ENCODE assay signal across 8 cellular contexts in the genomic region with DNA sequence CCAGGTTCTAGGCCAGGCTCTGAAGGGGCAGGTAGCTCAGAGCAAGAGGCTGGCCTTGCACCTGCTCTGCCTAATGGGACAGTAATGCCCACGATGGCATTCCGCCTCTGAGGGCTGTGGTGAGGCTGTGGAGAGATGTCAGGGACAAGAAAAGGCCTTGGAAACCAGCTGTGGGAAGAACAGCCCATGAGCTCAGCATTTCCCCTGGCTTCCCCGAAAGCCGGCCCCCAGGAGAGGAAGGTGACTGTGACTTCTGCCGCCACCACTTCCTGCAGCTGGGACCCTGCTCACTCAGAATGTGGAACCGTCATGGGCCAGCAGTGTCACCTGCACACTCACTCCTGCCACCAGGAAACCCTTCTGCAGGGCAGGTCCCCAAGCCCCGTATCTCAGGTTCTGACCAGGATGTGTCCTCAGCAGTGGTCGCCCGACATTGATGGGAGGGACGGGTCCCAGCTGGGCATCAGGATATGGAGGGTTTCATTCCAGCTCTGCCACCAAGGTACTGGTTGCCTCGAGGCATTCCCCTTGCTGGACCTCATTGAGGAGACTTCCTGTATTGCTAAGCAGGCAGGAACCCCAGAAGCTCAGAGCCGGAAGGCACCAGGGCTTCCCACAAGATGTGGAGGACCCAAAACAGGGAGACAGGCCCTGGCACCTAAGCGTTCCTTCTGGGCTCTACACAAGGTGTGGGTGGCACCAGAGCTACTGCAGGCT. TPM values are rescaled to one million over a fixed set of nuclear protein-coding genes. Genes with fewer than 3 reads are reported as not detected.
DNase-seq lines count a peak whose midpoint lies in the region; ATAC-seq and TF ChIP-seq lines count a peak whose summit lies in the region.

No MANE protein-coding gene starts in this region.

- peak in 1 of 2 donors; percentile 16 for DNase-seq in heart right ventricle
- no peak for DNase-seq in left ventricle myocardium inferior
- DNase-seq in RWPE2 (ENCODE audit: low spot score) = no peak
- DNase-seq in stimulated activated CD4-positive, alpha-beta T cell treated with anti-CD3 and anti-CD28 coated beads, Interleukin-4, amount 100 ng/mL, for 48 hours (ENCODE audit: low read depth in 2 of 2) = peak; percentile 75 to 83
- no peak for DNase-seq in NCI-H2196 treated with DMSO at 0.1 percent for 48 hours (lab: John Stamatoyannopoulos, UW; ENCODE audit: unreplicated experiment)
- DNase-seq in H4 (ENCODE audit: low spot score) = no peak
- DNase-seq in NCI-H2029 treated with DMSO at 0.1 percent for 48 hours (lab: John Stamatoyannopoulos, UW) = no peak

- peaks cover 3% of the 10 kb centered on the region for H3K36me3 Mint-ChIP-seq in activated naive CD8-positive, alpha-beta T cell

- peak overlapping the region in 1 of 10 donors; percentile 74 for H3K27ac ChIP-seq in heart right ventricle
- no peak overlapping the region for H3K27ac ChIP-seq in left ventricle myocardium inferior (replicated peaks)
- H3K27ac ChIP-seq in RWPE2 (ENCODE audit: poor library complexity, severe bottlenecking) = peak overlapping the region; percentile 95

- H3K4me3 ChIP-seq in heart right ventricle (no peak overlapping the region), left ventricle myocardium inferior (no peak overlapping the region), RWPE2 (ENCODE audit: severe bottlenecking) (no peak overlapping the region)

- H3K36me3 ChIP-seq in heart right ventricle (no peaks in the 10 kb centered on the region), left ventricle myocardium inferior (no peaks in the 10 kb centered on the region), RWPE2 (ENCODE audit: low read depth) (no peaks in the 10 kb centered on the region)

- peak in 5 of 8 donors; percentile 12 to 52 (median 43) for ATAC-seq in heart right ventricle
- no peak for ATAC-seq in RWPE2 (ENCODE audit: low read depth)

- peak overlapping the region; percentile 85 for H3K27ac Mint-ChIP-seq in activated naive CD8-positive, alpha-beta T cell

- peak overlapping the region; percentile 65 for H3K4me3 Mint-ChIP-seq in activated naive CD8-positive, alpha-beta T cell

- H3K27me3 Mint-ChIP-seq in activated naive CD8-positive, alpha-beta T cell = no peaks in the 10 kb centered on the region

- TF ChIP-seq CTCF in heart right ventricle (IDR thresholded peaks at IDR 0.05) = no peak
- no peak for TF ChIP-seq CTCF in left ventricle myocardium inferior (IDR thresholded peaks at IDR 0.05; ENCODE audit: borderline replicate concordance)
- TF ChIP-seq CTCF in RWPE2 (IDR thresholded peaks at IDR 0.05; ENCODE audit: poor library complexity, severe bottlenecking) = no peak

- peaks cover 0 to 20% (median 0%) of the 10 kb centered on the region in 7 donors for H3K27me3 ChIP-seq in heart right ventricle
- H3K27me3 ChIP-seq in left ventricle myocardium inferior (ENCODE audit: low read depth) = peaks cover 2% of the 10 kb centered on the region
- H3K27me3 ChIP-seq in RWPE2 (ENCODE audit: insufficient read depth, poor library complexity, severe bottlenecking) = no peaks in the 10 kb centered on the region

- H3K4me1 Mint-ChIP-seq in activated naive CD8-positive, alpha-beta T cell (ENCODE audit: low read depth) = peaks cover 78% of the 10 kb centered on the region

- intact Hi-C loops in heart right ventricle (cut with DNase I) (no loop called here), left ventricle myocardium inferior (cut with micrococcal nuclease) (no loop called here)

- H3K9me3 ChIP-seq in heart right ventricle = no peaks in the 10 kb centered on the region
- H3K9me3 ChIP-seq in left ventricle myocardium inferior (replicated peaks) = no peaks in the 10 kb centered on the region
- H3K9me3 ChIP-seq in RWPE2 (ENCODE audit: severe bottlenecking) = no peaks in the 10 kb centered on the region

- peaks cover 2 to 55% (median 12%) of the 10 kb centered on the region in 9 donors for H3K4me1 ChIP-seq in heart right ventricle
- peaks cover 24% of the 10 kb centered on the region for H3K4me1 ChIP-seq in left ventricle myocardium inferior
- H3K4me1 ChIP-seq in RWPE2 (ENCODE audit: insufficient read depth, poor library complexity, severe bottlenecking) = peaks cover 37% of the 10 kb centered on the region

- 54 to 66% methylated on average over 13 of the region's 13 CpGs for WGBS in heart right ventricle, 2 donors

- no peaks in the 10 kb centered on the region for H3K9me3 Mint-ChIP-seq in activated naive CD8-positive, alpha-beta T cell (ENCODE audit: low read depth)

RNA-seq across cellular contexts. Expression of a gene that starts 30.7 kb away (rescaled TPM):
- 1 to 10 TPM in 8 of 10 donors, under 1 TPM in 2; 0.61 to 5.1 (median 1.8) TPM for total RNA-seq in heart right ventricle
- under 1 TPM; 0.59 to 0.99 TPM for polyA plus RNA-seq in heart right ventricle
- total RNA-seq in left ventricle myocardium inferior = 1.5 TPM
- total RNA-seq in H4 (2014; rRNA removed; shearing (Covaris generic)) = 0.53 and 0.91 TPM in 2 replicates

RNA-seq across cellular contexts. Expression of a gene that starts 35.6 kb away (rescaled TPM):
- total RNA-seq in heart right ventricle = 1 to 10 TPM in 8 of 10 donors, under 1 TPM in 2; 0.60 to 3.6 (median 2.2) TPM
- polyA plus RNA-seq in heart right ventricle = under 1 TPM; 0.06 to 0.44 TPM
- total RNA-seq in left ventricle myocardium inferior = 0.27 TPM
- total RNA-seq in H4 (2014; rRNA removed; shearing (Covaris generic)) = not detected in 2 replicates

RNA-seq across cellular contexts. Expression of a gene that starts 57.9 kb away (rescaled TPM):
- total RNA-seq in heart right ventricle (10 to 100 TPM; 49.1 to 56.6 (median 52.7) TPM), left ventricle myocardium inferior (52.3 TPM)
- 10 to 100 TPM; 47.0 to 51.7 TPM for polyA plus RNA-seq in heart right ventricle
- 78.0 and 83.9 TPM in 2 replicates for total RNA-seq in H4 (2014; rRNA removed; shearing (Covaris generic))

Comparison
In these comparisons a context has a peak if more than half of its experiments do, and no peak if none do; other contexts are left out.
1. DNase-seq: peak in stimulated activated CD4-positive, alpha-beta T cell treated with anti-CD3 and anti-CD28 coated beads, Interleukin-4, amount 100 ng/mL, for 48 hours (2 of 2); none in left ventricle myocardium inferior (single experiment), RWPE2 (single experiment), NCI-H2196 treated with DMSO at 0.1 percent for 48 hours (single experiment), H4 (single experiment) and NCI-H2029 treated with DMSO at 0.1 percent for 48 hours (single experiment).